In genomic region chr7:116356979-116357378, GRCh38 we compare ENCODE assay signal across 10 cellular contexts.
DNase-seq lines count a peak whose midpoint lies in the region; ATAC-seq lines count a peak whose summit lies in the region.
"Had no signal": no experiment of that assay in that cellular context is flagged by ENCODE, and none has a peak within 500 bp of the region (broad histone marks: within the 10 kb centered on the region; RNA-seq: fewer than 3 reads in every experiment).

No MANE protein-coding gene starts in this region.

- no peak overlapping the region for H3K9ac ChIP-seq in stomach smooth muscle (ENCODE audit: low read length in 2 of 2)

- H3K4me3 ChIP-seq in stomach smooth muscle (ENCODE audit: low read length in 2 of 2), result no peak overlapping the region

- peak overlapping the region; percentile 95 for H3K27ac ChIP-seq in stomach smooth muscle (ENCODE audit: low read length)

- H3K9me3 ChIP-seq in stomach smooth muscle (ENCODE audit: control insufficient read depth in 2 of 2, low read length in 2 of 2), result no peaks in the 10 kb centered on the region

- H3K27me3 ChIP-seq in stomach smooth muscle (ENCODE audit: control insufficient read depth in 1 of 2, insufficient read depth in 2 of 2, low read length in 2 of 2), result no peaks in the 10 kb centered on the region

- peaks cover 48% of the 10 kb centered on the region for H3K4me1 ChIP-seq in stomach smooth muscle (ENCODE audit: control insufficient read depth, insufficient read depth, low read length)

- no peak for ATAC-seq in GM18861 (IDR thresholded peaks at IDR 0.05; ENCODE audit: unreplicated experiment)
- ATAC-seq: stimulated activated memory B cell treated with anti-CD40 and anti-IgM and Interleukin-4, amounts not matched to agents 10 μg/mL and 1 μg/mL and 100 μg/mL, for 72 hours had no signal

- DNase-seq in HuH-7 (ENCODE audit: low spot score), result peak; percentile 17
- peak; percentile 23 for DNase-seq in amniotic epithelial cell (ENCODE audit: low read depth)
- peak; percentile 96 for DNase-seq in left kidney (ENCODE audit: low read depth, low spot score)
- no peak for DNase-seq in stimulated activated CD4-positive, alpha-beta T cell treated with anti-CD3 and anti-CD28 coated beads, Interleukin-4, amount 100 ng/mL, for 1 hour
- DNase-seq in NCI-H1930 (lab: John Stamatoyannopoulos, UW), result no peak
- DNase-seq in NCI-H2227 (lab: John Stamatoyannopoulos, UW; ENCODE audit: unreplicated experiment), result no peak
- DNase-seq: stimulated activated CD4-positive, alpha-beta T cell treated with anti-CD3 and anti-CD28 coated beads, Interleukin-12 subunit alpha, Interleukin-12 subunit beta, amount 100 ng/mL, for 4 hours had no signal

- no peaks in the 10 kb centered on the region for H3K36me3 ChIP-seq in stomach smooth muscle (ENCODE audit: control insufficient read depth in 2 of 2, insufficient read depth in 2 of 2, low read length in 2 of 2)

Comparison
In these comparisons a context has a peak if more than half of its experiments do, and no peak if none do; other contexts are left out.
1. DNase-seq: peak in HuH-7 (single experiment), amniotic epithelial cell (single experiment) and left kidney (single experiment); none in stimulated activated CD4-positive, alpha-beta T cell treated with anti-CD3 and anti-CD28 coated beads, Interleukin-4, amount 100 ng/mL, for 1 hour (single experiment), NCI-H1930 (0 of 2) and NCI-H2227 (single experiment).